ENCODE assay signal across 27 cellular contexts in genomic region chr11:11880179-11880578, GRCh38.
"Had no signal": no experiment of that assay in that cellular context is flagged by ENCODE, and none has a peak within 500 bp of the region (broad histone marks: within the 10 kb centered on the region; RNA-seq: fewer than 3 reads in every experiment).

No MANE protein-coding gene starts in this region.

- H3K9ac ChIP-seq: neural progenitor cell had no signal

- ATAC-seq: left ventricle myocardium superior; natural killer cell; sciatic nerve; stimulated activated naive B cell treated with anti-CD40 and anti-IgM and Interleukin-4, amounts not matched to agents 10 μg/mL and 1 μg/mL and 100 μg/mL, for 72 hours; stimulated activated naive CD8-positive, alpha-beta T cell treated with anti-CD3 and anti-CD28 coated beads, Interleukin-15, Interleukin-2, amounts not matched to agents 100 U/mL and 50 U/mL, for 24 hours had no signal

- H3K27me3 ChIP-seq: neural progenitor cell, neutrophil, ovary, right atrium auricular region, stomach, testis, thyroid gland, transverse colon, upper lobe of left lung, vagina had no signal

- DNase-seq: hypothalamus; immature natural killer cell; islet precursor cell; left ventricle myocardium superior; mesendoderm; naive B cell; natural killer cell; nephron progenitor cell; ovary; stimulated activated CD4-positive, alpha-beta T cell treated with anti-CD3 and anti-CD28 coated beads, Interleukin-12 subunit alpha, Interleukin-12 subunit beta, amount 100 ng/mL, for 4 hours; stimulated activated CD4-positive, alpha-beta T cell treated with anti-CD3 and anti-CD28 coated beads, Interleukin-15, amount 100 ng/mL, for 24 hours; stimulated activated CD4-positive, alpha-beta T cell treated with anti-CD3 and anti-CD28 coated beads, Interleukin-2, amount 100 ng/mL, for 24 hours; stimulated activated CD4-positive, alpha-beta T cell treated with anti-CD3 and anti-CD28 coated beads, Interleukin-4, amount 100 ng/mL, for 1 hour; stimulated activated naive B cell treated with anti-CD40 and anti-IgM and Interleukin-4, amounts not matched to agents 10 μg/mL and 1 μg/mL and 100 μg/mL, for 72 hours; stimulated activated naive CD8-positive, alpha-beta T cell treated with anti-CD3 and anti-CD28 coated beads, Interleukin-15, Interleukin-2, amounts not matched to agents 100 U/mL and 50 U/mL, for 24 hours; stomach; testis; thyroid gland; transverse colon; upper lobe of left lung had no signal

- H3K36me3 ChIP-seq: neural progenitor cell, ovary had no signal

- H3K9me3 ChIP-seq: neutrophil, ovary, right atrium auricular region, stomach, testis, thyroid gland, transverse colon, upper lobe of left lung, vagina had no signal

- H3K4me1 ChIP-seq: neural progenitor cell, thyroid gland had no signal

- H3K4me3 ChIP-seq: lung, neural progenitor cell, ovary, right atrium auricular region, skin epidermis, stomach, testis, thyroid gland, transverse colon, upper lobe of left lung, vagina had no signal

- H3K27ac ChIP-seq: neural progenitor cell, neutrophil, ovary, right atrium auricular region, skin epidermis, stomach, testis, thyroid gland, transverse colon, upper lobe of left lung, vagina had no signal
